11 cellular contexts compared by ENCODE assay signal in the genomic region with DNA sequence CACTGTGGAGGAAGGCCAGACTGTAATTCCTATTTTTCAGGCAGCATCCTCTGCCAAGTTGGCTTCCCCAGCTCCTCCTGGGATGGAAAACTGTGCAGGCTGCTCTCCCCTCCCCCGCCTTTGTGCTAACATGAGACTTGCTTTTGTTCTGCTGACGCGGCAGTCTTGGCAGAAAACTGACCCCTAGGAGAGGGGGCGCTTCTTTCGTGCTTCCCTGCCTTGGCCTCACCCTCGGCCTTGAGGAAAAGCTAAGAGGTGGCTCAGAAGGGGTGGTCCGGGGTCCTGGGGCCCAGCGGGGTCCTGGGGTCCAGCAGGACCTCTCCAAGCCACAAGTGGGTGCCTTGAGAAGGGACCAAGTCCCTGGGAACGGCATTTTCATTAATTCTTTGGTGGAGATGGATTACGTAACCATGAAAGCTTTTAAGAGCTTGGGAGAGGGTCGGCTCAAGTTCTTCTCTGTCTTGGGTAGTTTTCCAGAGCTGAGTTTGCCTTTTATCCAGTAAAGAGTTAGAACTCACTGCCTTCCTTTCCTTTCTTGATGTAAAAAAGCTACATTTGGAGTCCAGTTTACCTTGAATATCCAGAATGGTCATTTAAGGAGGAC. TPM values are rescaled to one million over a fixed set of nuclear protein-coding genes. Genes with fewer than 3 reads are reported as not detected.
DNase-seq lines count a peak whose midpoint lies in the region; ATAC-seq and TF ChIP-seq lines count a peak whose summit lies in the region.
"Had no signal": no experiment of that assay in that cellular context is flagged by ENCODE, and none has a peak within 500 bp of the region (broad histone marks: within the 10 kb centered on the region; RNA-seq: fewer than 3 reads in every experiment).

No MANE protein-coding gene starts in this region.

- H3K4me3 ChIP-seq in adrenal gland (no peak overlapping the region), fibroblast of villous mesenchyme (ENCODE audit: low read depth, low read length) (no peak overlapping the region), mucosa of rectum (ENCODE audit: low read length in 2 of 2) (no peak overlapping the region), thoracic aorta (peak overlapping the region; percentile 47)

- H3K4me1 ChIP-seq in adrenal gland (replicated peaks in 1 of 2) (peaks cover 9 to 62% of the 10 kb centered on the region in 2 donors), mucosa of rectum (ENCODE audit: control insufficient read depth in 2 of 2, insufficient read depth in 2 of 2, low read length in 2 of 2) (peaks cover 0 to 10% of the 10 kb centered on the region in 2 donors), thoracic aorta (ENCODE audit: control insufficient read depth in 1 of 2, low read depth in 2 of 2) (peaks cover 22 to 48% of the 10 kb centered on the region in 2 donors)

- 37 to 49% (median 47%) methylated on average over 10 to 11 of the region's 11 CpGs for WGBS in adrenal gland, 4 donors

- ATAC-seq in thoracic aorta (ENCODE audit: insufficient number of reproducible peaks, low FRiP score, low read depth) (peak; percentile 73), GM18907 (IDR thresholded peaks at IDR 0.05; ENCODE audit: unreplicated experiment) (no peak)
- ATAC-seq: naive thymus-derived CD4-positive, alpha-beta T cell had no signal

- H3K27me3 ChIP-seq in adrenal gland: no peaks in the 10 kb centered on the region
- no peaks in the 10 kb centered on the region for H3K27me3 ChIP-seq in mucosa of rectum (ENCODE audit: control insufficient read depth in 2 of 2, insufficient read depth in 2 of 2, low read length in 2 of 2)
- no peaks in the 10 kb centered on the region for H3K27me3 ChIP-seq in thoracic aorta (replicated peaks; ENCODE audit: insufficient read depth)

- H3K9me3 ChIP-seq in adrenal gland (replicated peaks in 1 of 3) (no peaks in the 10 kb centered on the region), mucosa of rectum (ENCODE audit: control insufficient read depth in 2 of 2, low read length in 2 of 2) (no peaks in the 10 kb centered on the region), thoracic aorta (no peaks in the 10 kb centered on the region)

- no peak for TF ChIP-seq CTCF in adrenal gland (IDR thresholded peaks at IDR 0.05)
- TF ChIP-seq CTCF in fibroblast of villous mesenchyme (IDR thresholded peaks at IDR 0.05; ENCODE audit: insufficient read depth, low read depth, low read length): no peak
- TF ChIP-seq CTCF in thoracic aorta (IDR thresholded peaks at IDR 0.05): no peak

- H3K36me3 ChIP-seq in adrenal gland (replicated peaks in 1 of 2) (peaks cover 0 to 24% of the 10 kb centered on the region in 2 donors), mucosa of rectum (ENCODE audit: control insufficient read depth in 2 of 2, insufficient read depth in 2 of 2, low read length in 2 of 2) (peaks cover 0 to 3% of the 10 kb centered on the region in 2 donors), thoracic aorta (peaks cover 4% of the 10 kb centered on the region)

- H3K9ac ChIP-seq in mucosa of rectum (ENCODE audit: low read depth in 1 of 2, low read length in 2 of 2): no peak overlapping the region

- H3K27ac ChIP-seq in adrenal gland (peak overlapping the region; percentile 1 to 89 (median 41)), mucosa of rectum (ENCODE audit: low read depth in 2 of 2, low read length in 2 of 2) (peak overlapping the region; percentile 71 to 81), thoracic aorta (peak overlapping the region; percentile 74 to 77)

- DNase-seq in adrenal gland (peak; percentile 60 to 86 (median 76)), fibroblast of villous mesenchyme (ENCODE audit: low read depth) (peak; percentile 85), thoracic aorta (ENCODE audit: low spot score) (no peak), NCI-H1105 (lab: John Stamatoyannopoulos, UW) (no peak), OCI-M2 (lab: John Stamatoyannopoulos, UW; ENCODE audit: unreplicated experiment) (no peak)
- DNase-seq in activated CD8-positive, alpha-beta memory T cell treated with anti-CD3 and anti-CD28 coated beads, Interleukin-2, amount 50 U/mL, for 48 hours: no peak
- DNase-seq: EL; naive thymus-derived CD4-positive, alpha-beta T cell; NCI-H226 had no signal

- intact Hi-C loops in adrenal gland (cut with DNase I): no loop called here

- no peak for TF ChIP-seq POLR2A in adrenal gland (IDR thresholded peaks at IDR 0.05)

RNA-seq across cellular contexts. Expression of a gene that starts 51.0 kb away (rescaled TPM):
- 100 to 1,000 TPM in 1 of 8 donors, 10 to 100 TPM in 7; 41.1 to 111 (median 64.7) TPM for total RNA-seq in adrenal gland
- polyA plus RNA-seq in adrenal gland: 10 to 100 TPM; 15.2 to 37.9 (median 28.4) TPM
- 28.1 and 32.2 TPM in 2 replicates for total RNA-seq in fibroblast of villous mesenchyme
- total RNA-seq in thoracic aorta: 10 to 100 TPM; 31.4 to 42.0 TPM

Comparison
In these comparisons a context has a peak if more than half of its experiments do, and no peak if none do; other contexts are left out.
1. DNase-seq: peak in adrenal gland (7 of 7) and fibroblast of villous mesenchyme (single experiment); none in thoracic aorta (single experiment), NCI-H1105 (single experiment), OCI-M2 (single experiment) and activated CD8-positive, alpha-beta memory T cell treated with anti-CD3 and anti-CD28 coated beads, Interleukin-2, amount 50 U/mL, for 48 hours (single experiment).
2. Peak in every context shown above with its lines, with median percentiles within 50 percentile points of each other: H3K27ac ChIP-seq.